In the genomic region with DNA sequence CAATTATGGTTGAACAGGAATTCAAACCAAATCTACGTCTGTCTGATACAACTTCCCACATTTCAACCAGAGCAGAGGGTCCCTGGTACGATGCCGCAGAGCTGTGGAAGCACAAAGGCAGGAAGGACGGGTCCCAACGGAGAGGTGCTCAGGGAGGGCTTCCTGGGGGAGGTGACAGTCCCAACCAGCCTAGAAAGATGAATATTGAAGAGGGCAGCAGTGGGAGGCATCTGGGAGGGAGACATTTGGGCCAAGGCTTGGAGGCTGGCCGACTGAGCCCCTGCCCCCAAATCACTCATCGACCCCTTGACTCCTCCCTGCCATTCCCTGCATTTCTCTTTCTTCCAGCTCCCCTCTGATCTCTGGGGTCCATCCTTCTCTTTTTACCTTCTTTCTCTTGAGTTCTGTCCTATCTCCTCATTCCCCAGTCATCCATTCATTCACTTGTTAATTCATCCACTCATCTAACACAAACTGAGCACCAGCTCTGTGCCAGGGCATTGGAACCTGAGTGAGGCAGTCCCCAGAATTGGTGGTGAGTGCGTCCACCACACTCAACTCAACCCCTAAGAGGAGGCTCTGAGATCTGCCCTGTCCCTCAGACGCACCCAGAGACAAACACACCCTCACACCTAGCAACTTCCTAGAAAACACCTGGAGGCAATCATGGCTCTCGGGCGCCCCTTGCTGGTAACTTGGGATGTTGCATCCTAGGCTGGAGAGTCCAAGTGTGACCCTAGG, we compare ENCODE assay signal across 1 cellular context.
TF ChIP-seq lines count a peak whose summit lies in the region.

No MANE protein-coding gene starts in this region.

TF ChIP-seq in K562, 482 proteins besides CTCF, POLR2A, EP300 and RAD21 (continued from another document and continues in another):
- TF ChIP-seq, protein P1, sequence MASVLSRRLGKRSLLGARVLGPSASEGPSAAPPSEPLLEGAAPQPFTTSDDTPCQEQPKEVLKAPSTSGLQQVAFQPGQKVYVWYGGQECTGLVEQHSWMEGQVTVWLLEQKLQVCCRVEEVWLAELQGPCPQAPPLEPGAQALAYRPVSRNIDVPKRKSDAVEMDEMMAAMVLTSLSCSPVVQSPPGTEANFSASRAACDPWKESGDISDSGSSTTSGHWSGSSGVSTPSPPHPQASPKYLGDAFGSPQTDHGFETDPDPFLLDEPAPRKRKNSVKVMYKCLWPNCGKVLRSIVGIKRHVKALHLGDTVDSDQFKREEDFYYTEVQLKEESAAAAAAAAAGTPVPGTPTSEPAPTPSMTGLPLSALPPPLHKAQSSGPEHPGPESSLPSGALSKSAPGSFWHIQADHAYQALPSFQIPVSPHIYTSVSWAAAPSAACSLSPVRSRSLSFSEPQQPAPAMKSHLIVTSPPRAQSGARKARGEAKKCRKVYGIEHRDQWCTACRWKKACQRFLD (CRISPR knock-in tag; IDR thresholded peaks at IDR 0.05): no peak
- peak in 1 of 2 experiments; percentile 60; a peak in 1 of 3 replicates for TF ChIP-seq CBX3 (IDR thresholded peaks at IDR 0.05; ENCODE audit: borderline replicate concordance in 1 of 2, low read length in 2 of 2)
- TF ChIP-seq, protein P2, sequence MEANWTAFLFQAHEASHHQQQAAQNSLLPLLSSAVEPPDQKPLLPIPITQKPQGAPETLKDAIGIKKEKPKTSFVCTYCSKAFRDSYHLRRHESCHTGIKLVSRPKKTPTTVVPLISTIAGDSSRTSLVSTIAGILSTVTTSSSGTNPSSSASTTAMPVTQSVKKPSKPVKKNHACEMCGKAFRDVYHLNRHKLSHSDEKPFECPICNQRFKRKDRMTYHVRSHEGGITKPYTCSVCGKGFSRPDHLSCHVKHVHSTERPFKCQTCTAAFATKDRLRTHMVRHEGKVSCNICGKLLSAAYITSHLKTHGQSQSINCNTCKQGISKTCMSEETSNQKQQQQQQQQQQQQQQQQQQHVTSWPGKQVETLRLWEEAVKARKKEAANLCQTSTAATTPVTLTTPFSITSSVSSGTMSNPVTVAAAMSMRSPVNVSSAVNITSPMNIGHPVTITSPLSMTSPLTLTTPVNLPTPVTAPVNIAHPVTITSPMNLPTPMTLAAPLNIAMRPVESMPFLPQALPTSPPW (CRISPR knock-in tag; IDR thresholded peaks at IDR 0.05): no peak
- no peak for TF ChIP-seq ZNF324 (CRISPR knock-in tag; IDR thresholded peaks at IDR 0.05)
- no peak for TF ChIP-seq CBFA2T3 (IDR thresholded peaks at IDR 0.05)
- TF ChIP-seq SIRT6 (IDR thresholded peaks at IDR 0.05; ENCODE audit: low read depth, low read length): no peak
- TF ChIP-seq, protein P3, sequence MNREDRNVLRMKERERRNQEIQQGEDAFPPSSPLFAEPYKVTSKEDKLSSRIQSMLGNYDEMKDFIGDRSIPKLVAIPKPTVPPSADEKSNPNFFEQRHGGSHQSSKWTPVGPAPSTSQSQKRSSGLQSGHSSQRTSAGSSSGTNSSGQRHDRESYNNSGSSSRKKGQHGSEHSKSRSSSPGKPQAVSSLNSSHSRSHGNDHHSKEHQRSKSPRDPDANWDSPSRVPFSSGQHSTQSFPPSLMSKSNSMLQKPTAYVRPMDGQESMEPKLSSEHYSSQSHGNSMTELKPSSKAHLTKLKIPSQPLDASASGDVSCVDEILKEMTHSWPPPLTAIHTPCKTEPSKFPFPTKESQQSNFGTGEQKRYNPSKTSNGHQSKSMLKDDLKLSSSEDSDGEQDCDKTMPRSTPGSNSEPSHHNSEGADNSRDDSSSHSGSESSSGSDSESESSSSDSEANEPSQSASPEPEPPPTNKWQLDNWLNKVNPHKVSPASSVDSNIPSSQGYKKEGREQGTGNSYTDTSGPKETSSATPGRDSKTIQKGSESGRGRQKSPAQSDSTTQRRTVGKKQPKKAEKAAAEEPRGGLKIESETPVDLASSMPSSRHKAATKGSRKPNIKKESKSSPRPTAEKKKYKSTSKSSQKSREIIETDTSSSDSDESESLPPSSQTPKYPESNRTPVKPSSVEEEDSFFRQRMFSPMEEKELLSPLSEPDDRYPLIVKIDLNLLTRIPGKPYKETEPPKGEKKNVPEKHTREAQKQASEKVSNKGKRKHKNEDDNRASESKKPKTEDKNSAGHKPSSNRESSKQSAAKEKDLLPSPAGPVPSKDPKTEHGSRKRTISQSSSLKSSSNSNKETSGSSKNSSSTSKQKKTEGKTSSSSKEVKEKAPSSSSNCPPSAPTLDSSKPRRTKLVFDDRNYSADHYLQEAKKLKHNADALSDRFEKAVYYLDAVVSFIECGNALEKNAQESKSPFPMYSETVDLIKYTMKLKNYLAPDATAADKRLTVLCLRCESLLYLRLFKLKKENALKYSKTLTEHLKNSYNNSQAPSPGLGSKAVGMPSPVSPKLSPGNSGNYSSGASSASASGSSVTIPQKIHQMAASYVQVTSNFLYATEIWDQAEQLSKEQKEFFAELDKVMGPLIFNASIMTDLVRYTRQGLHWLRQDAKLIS (CRISPR knock-in tag; IDR thresholded peaks at IDR 0.05): no peak
- no peak for TF ChIP-seq CBX2 (IDR thresholded peaks at IDR 0.05; ENCODE audit: insufficient read depth, low read length, poor library complexity, severe bottlenecking)
- TF ChIP-seq PHB2 (IDR thresholded peaks at IDR 0.05; ENCODE audit: low read depth): no peak; the same call in 1 of the 2 replicates
- no peak for TF ChIP-seq ZC3H11A (IDR thresholded peaks at IDR 0.05; ENCODE audit: low read depth, low read length)
- TF ChIP-seq, protein P4, sequence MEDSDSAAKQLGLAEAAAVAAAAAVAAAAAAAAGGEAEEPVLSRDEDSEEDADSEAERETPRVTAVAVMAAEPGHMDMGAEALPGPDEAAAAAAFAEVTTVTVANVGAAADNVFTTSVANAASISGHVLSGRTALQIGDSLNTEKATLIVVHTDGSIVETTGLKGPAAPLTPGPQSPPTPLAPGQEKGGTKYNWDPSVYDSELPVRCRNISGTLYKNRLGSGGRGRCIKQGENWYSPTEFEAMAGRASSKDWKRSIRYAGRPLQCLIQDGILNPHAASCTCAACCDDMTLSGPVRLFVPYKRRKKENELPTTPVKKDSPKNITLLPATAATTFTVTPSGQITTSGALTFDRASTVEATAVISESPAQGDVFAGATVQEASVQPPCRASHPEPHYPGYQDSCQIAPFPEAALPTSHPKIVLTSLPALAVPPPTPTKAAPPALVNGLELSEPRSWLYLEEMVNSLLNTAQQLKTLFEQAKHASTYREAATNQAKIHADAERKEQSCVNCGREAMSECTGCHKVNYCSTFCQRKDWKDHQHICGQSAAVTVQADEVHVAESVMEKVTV (CRISPR knock-in tag; IDR thresholded peaks at IDR 0.05): peak; percentile 97
- no peak for TF ChIP-seq PHTF2 (CRISPR knock-in tag; IDR thresholded peaks at IDR 0.05)
- TF ChIP-seq, protein P5, sequence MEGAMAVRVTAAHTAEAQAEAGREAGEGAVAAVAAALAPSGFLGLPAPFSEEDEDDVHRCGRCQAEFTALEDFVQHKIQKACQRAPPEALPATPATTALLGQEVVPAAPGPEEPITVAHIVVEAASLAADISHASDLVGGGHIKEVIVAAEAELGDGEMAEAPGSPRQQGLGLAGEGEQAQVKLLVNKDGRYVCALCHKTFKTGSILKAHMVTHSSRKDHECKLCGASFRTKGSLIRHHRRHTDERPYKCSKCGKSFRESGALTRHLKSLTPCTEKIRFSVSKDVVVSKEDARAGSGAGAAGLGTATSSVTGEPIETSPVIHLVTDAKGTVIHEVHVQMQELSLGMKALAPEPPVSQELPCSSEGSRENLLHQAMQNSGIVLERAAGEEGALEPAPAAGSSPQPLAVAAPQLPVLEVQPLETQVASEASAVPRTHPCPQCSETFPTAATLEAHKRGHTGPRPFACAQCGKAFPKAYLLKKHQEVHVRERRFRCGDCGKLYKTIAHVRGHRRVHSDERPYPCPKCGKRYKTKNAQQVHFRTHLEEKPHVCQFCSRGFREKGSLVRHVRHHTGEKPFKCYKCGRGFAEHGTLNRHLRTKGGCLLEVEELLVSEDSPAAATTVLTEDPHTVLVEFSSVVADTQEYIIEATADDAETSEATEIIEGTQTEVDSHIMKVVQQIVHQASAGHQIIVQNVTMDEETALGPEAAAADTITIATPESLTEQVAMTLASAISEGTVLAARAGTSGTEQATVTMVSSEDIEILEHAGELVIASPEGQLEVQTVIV (CRISPR knock-in tag; IDR thresholded peaks at IDR 0.05; ENCODE audit: borderline replicate concordance): no peak
- TF ChIP-seq GABPA (tag; conservative IDR thresholded peaks at IDR 0.05; ENCODE audit: low read depth): no peak
- TF ChIP-seq, protein P6, sequence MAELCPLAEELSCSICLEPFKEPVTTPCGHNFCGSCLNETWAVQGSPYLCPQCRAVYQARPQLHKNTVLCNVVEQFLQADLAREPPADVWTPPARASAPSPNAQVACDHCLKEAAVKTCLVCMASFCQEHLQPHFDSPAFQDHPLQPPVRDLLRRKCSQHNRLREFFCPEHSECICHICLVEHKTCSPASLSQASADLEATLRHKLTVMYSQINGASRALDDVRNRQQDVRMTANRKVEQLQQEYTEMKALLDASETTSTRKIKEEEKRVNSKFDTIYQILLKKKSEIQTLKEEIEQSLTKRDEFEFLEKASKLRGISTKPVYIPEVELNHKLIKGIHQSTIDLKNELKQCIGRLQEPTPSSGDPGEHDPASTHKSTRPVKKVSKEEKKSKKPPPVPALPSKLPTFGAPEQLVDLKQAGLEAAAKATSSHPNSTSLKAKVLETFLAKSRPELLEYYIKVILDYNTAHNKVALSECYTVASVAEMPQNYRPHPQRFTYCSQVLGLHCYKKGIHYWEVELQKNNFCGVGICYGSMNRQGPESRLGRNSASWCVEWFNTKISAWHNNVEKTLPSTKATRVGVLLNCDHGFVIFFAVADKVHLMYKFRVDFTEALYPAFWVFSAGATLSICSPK (IDR thresholded peaks at IDR 0.05; ENCODE audit: borderline replicate concordance): no peak
- peak; percentile 38 for TF ChIP-seq CXXC5 (CRISPR knock-in tag; IDR thresholded peaks at IDR 0.05)
- TF ChIP-seq, protein P7, sequence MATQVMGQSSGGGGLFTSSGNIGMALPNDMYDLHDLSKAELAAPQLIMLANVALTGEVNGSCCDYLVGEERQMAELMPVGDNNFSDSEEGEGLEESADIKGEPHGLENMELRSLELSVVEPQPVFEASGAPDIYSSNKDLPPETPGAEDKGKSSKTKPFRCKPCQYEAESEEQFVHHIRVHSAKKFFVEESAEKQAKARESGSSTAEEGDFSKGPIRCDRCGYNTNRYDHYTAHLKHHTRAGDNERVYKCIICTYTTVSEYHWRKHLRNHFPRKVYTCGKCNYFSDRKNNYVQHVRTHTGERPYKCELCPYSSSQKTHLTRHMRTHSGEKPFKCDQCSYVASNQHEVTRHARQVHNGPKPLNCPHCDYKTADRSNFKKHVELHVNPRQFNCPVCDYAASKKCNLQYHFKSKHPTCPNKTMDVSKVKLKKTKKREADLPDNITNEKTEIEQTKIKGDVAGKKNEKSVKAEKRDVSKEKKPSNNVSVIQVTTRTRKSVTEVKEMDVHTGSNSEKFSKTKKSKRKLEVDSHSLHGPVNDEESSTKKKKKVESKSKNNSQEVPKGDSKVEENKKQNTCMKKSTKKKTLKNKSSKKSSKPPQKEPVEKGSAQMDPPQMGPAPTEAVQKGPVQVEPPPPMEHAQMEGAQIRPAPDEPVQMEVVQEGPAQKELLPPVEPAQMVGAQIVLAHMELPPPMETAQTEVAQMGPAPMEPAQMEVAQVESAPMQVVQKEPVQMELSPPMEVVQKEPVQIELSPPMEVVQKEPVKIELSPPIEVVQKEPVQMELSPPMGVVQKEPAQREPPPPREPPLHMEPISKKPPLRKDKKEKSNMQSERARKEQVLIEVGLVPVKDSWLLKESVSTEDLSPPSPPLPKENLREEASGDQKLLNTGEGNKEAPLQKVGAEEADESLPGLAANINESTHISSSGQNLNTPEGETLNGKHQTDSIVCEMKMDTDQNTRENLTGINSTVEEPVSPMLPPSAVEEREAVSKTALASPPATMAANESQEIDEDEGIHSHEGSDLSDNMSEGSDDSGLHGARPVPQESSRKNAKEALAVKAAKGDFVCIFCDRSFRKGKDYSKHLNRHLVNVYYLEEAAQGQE (CRISPR knock-in tag; IDR thresholded peaks at IDR 0.05; ENCODE audit: low read depth): no peak
- TF ChIP-seq, protein P8, sequence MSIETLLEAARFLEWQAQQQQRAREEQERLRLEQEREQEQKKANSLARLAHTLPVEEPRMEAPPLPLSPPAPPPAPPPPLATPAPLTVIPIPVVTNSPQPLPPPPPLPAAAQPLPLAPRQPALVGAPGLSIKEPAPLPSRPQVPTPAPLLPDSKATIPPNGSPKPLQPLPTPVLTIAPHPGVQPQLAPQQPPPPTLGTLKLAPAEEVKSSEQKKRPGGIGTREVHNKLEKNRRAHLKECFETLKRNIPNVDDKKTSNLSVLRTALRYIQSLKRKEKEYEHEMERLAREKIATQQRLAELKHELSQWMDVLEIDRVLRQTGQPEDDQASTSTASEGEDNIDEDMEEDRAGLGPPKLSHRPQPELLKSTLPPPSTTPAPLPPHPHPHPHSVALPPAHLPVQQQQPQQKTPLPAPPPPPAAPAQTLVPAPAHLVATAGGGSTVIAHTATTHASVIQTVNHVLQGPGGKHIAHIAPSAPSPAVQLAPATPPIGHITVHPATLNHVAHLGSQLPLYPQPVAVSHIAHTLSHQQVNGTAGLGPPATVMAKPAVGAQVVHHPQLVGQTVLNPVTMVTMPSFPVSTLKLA (conservative IDR thresholded peaks at IDR 0.05): no peak
- TF ChIP-seq PTRF (tag; IDR thresholded peaks at IDR 0.05): no peak
- no peak for TF ChIP-seq ZNF695 (CRISPR knock-in tag; IDR thresholded peaks at IDR 0.05)
- no peak for TF ChIP-seq HNRNPK (IDR thresholded peaks at IDR 0.05; ENCODE audit: low read depth, low read length, poor library complexity, severe bottlenecking)
- no peak for TF ChIP-seq RHOXF2B (CRISPR knock-in tag; conservative IDR thresholded peaks at IDR 0.05)
- TF ChIP-seq U2AF1 (optimal IDR thresholded peaks at IDR 0.05; ENCODE audit: low read depth, low read length): no peak
- no peak for TF ChIP-seq KLF10 (CRISPR knock-in tag; IDR thresholded peaks at IDR 0.05)
- peak; percentile 7; the same call in 1 of the 2 replicates for TF ChIP-seq KLF1 (tag; IDR thresholded peaks at IDR 0.05)
- TF ChIP-seq, protein P9, sequence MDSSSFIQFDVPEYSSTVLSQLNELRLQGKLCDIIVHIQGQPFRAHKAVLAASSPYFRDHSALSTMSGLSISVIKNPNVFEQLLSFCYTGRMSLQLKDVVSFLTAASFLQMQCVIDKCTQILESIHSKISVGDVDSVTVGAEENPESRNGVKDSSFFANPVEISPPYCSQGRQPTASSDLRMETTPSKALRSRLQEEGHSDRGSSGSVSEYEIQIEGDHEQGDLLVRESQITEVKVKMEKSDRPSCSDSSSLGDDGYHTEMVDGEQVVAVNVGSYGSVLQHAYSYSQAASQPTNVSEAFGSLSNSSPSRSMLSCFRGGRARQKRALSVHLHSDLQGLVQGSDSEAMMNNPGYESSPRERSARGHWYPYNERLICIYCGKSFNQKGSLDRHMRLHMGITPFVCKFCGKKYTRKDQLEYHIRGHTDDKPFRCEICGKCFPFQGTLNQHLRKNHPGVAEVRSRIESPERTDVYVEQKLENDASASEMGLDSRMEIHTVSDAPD (CRISPR knock-in tag; IDR thresholded peaks at IDR 0.05): no peak
- no peak for TF ChIP-seq PHF21A (IDR thresholded peaks at IDR 0.05; ENCODE audit: borderline replicate concordance, low read depth)
- no peak for TF ChIP-seq ZC3H8 (IDR thresholded peaks at IDR 0.05)
- 0 out of 2 replicates have a peak, but pooled peaks have one; percentile 8 for TF ChIP-seq KLF13 (tag; IDR thresholded peaks at IDR 0.05; ENCODE audit: borderline replicate concordance, low read depth)
